Comparison of ENCODE assay signal across 29 cellular contexts in genomic region chr7:127208860-127209259, GRCh38. TPM values are rescaled to one million over a fixed set of nuclear protein-coding genes. Genes with fewer than 3 reads are reported as not detected.
DNase-seq lines count a peak whose midpoint lies in the region; ATAC-seq, FAIRE-seq and TF ChIP-seq lines count a peak whose summit lies in the region.
"Had no signal": no experiment of that assay in that cellular context is flagged by ENCODE, and none has a peak within 500 bp of the region (broad histone marks: within the 10 kb centered on the region; RNA-seq: fewer than 3 reads in every experiment).

No MANE protein-coding gene starts in this region.

- H3K4me3 Mint-ChIP-seq in natural killer cell: no peak overlapping the region
- no peak overlapping the region for H3K4me3 Mint-ChIP-seq in naive thymus-derived CD8-positive, alpha-beta T cell
- H3K4me3 Mint-ChIP-seq: CD14-positive monocyte; CD4-positive, alpha-beta memory T cell; CD4-positive, CD25-positive, alpha-beta regulatory T cell; CD8-positive, alpha-beta memory T cell had no signal

- no peaks in the 10 kb centered on the region for H3K36me3 Mint-ChIP-seq in natural killer cell
- H3K36me3 Mint-ChIP-seq in naive thymus-derived CD8-positive, alpha-beta T cell: peaks cover 0 to 4% (median 0%) of the 10 kb centered on the region in 3 donors
- H3K36me3 Mint-ChIP-seq: CD14-positive monocyte; CD4-positive, alpha-beta memory T cell; CD4-positive, CD25-positive, alpha-beta regulatory T cell; CD8-positive, alpha-beta memory T cell had no signal

- no peaks in the 10 kb centered on the region for H3K36me3 ChIP-seq in right atrium auricular region
- no peaks in the 10 kb centered on the region for H3K36me3 ChIP-seq in pancreas
- H3K36me3 ChIP-seq: BE2C, BLaER1 had no signal

- peaks cover 6 to 13% of the 10 kb centered on the region in 2 donors for H3K27me3 Mint-ChIP-seq in natural killer cell (ENCODE audit: low read depth in 2 of 2)
- peaks cover 15 to 48% (median 29%) of the 10 kb centered on the region in 5 donors for H3K27me3 Mint-ChIP-seq in naive thymus-derived CD8-positive, alpha-beta T cell

- H3K9me3 ChIP-seq in right atrium auricular region (no peaks in the 10 kb centered on the region), pancreas (no peaks in the 10 kb centered on the region)
- H3K9me3 ChIP-seq: BE2C, BLaER1 had no signal

- DNase-seq in Right ventricle myocardium superior (no peak), right atrium auricular region (ENCODE audit: low spot score) (no peak), left kidney (ENCODE audit: low read depth, low spot score) (peak; percentile 21), pancreas (no peak), natural killer cell (no peak)
- DNase-seq in naive thymus-derived CD8-positive, alpha-beta T cell: no peak
- DNase-seq: 8988T; BE2C; C1 segment of cervical spinal cord; CD4-positive, alpha-beta memory T cell; CD4-positive, CD25-positive, alpha-beta regulatory T cell; CD8-positive, alpha-beta memory T cell; COR-L47; DMS 273 treated with DMSO at 0.1 percent for 48 hours; DMS153; DMS53; DND-41; EL; GDM1 had no signal

- 33 to 45% methylated on average over 3 of the region's 3 CpGs for WGBS in pancreas, 2 donors

- H3K4me3 ChIP-seq in right atrium auricular region (no peak overlapping the region), pancreas (no peak overlapping the region)
- H3K4me3 ChIP-seq: BLaER1, GM12878 had no signal

- FAIRE-seq in pancreas (lab: Jason Lieb, UNC): no peak
- FAIRE-seq: A204.1, GM12878, GM12892, GM18507, GM19239 had no signal

- no peaks in the 10 kb centered on the region for H3K9me3 Mint-ChIP-seq in natural killer cell
- peaks cover 0 to 4% (median 0%) of the 10 kb centered on the region in 9 donors for H3K9me3 Mint-ChIP-seq in naive thymus-derived CD8-positive, alpha-beta T cell
- H3K9me3 Mint-ChIP-seq: CD4-positive, alpha-beta memory T cell; CD8-positive, alpha-beta memory T cell had no signal

- ATAC-seq in Right ventricle myocardium superior (ENCODE audit: poor library complexity) (peak; percentile 15), pancreas (peak; percentile 29 to 51 (median 36)), natural killer cell (no peak), HG03565 (IDR thresholded peaks at IDR 0.05; ENCODE audit: unreplicated experiment) (no peak)
- no peak for ATAC-seq in naive thymus-derived CD8-positive, alpha-beta T cell
- ATAC-seq: GM12878 had no signal

- no peak overlapping the region for H3K27ac Mint-ChIP-seq in natural killer cell
- no peak overlapping the region for H3K27ac Mint-ChIP-seq in naive thymus-derived CD8-positive, alpha-beta T cell
- H3K27ac Mint-ChIP-seq: CD4-positive, alpha-beta memory T cell; CD4-positive, CD25-positive, alpha-beta regulatory T cell; CD8-positive, alpha-beta memory T cell had no signal

- POLR2A ChIA-PET in naive thymus-derived CD8-positive, alpha-beta T cell (lab: Charles Lee): no interaction called here

- H3K27ac ChIP-seq in right atrium auricular region: no peak overlapping the region
- no peak overlapping the region for H3K27ac ChIP-seq in pancreas
- H3K27ac ChIP-seq: BLaER1 had no signal

- intact Hi-C loops in Right ventricle myocardium superior (cut with DNase I) (no loop called here), pancreas (cut with DNase I) (no loop called here), natural killer cell (cut with micrococcal nuclease) (no loop called here)

- H3K27me3 ChIP-seq in right atrium auricular region: no peaks in the 10 kb centered on the region
- H3K27me3 ChIP-seq in pancreas: no peaks in the 10 kb centered on the region
- H3K27me3 ChIP-seq: BE2C, BLaER1 had no signal

- TF ChIP-seq CTCF in right atrium auricular region (IDR thresholded peaks at IDR 0.05): no peak
- TF ChIP-seq CTCF in pancreas (IDR thresholded peaks at IDR 0.05): no peak
- TF ChIP-seq CTCF in natural killer cell (IDR thresholded peaks at IDR 0.05): no peak

- H3K4me1 ChIP-seq in right atrium auricular region (no peaks in the 10 kb centered on the region), pancreas (peaks cover 0 to 18% (median 0%) of the 10 kb centered on the region in 3 donors)
- H3K4me1 ChIP-seq: BE2C, BLaER1 had no signal

- no peaks in the 10 kb centered on the region for H3K4me1 Mint-ChIP-seq in natural killer cell
- H3K4me1 Mint-ChIP-seq in naive thymus-derived CD8-positive, alpha-beta T cell: no peaks in the 10 kb centered on the region
- H3K4me1 Mint-ChIP-seq: CD14-positive monocyte; CD4-positive, alpha-beta memory T cell; CD4-positive, CD25-positive, alpha-beta regulatory T cell; CD8-positive, alpha-beta memory T cell had no signal

RNA-seq across cellular contexts. Expression of gene GRM8, which starts 43.9 kb away (rescaled TPM):
- total RNA-seq in Right ventricle myocardium superior: not detected
- total RNA-seq in right atrium auricular region: not detected
- 1 to 10 TPM in 1 of 6 donors, under 1 TPM in 5; 0.41 to 1.2 (median 0.90) TPM for total RNA-seq in pancreas
- polyA plus RNA-seq in pancreas: under 1 TPM; 0.11 to 0.89 TPM
- not detected for total RNA-seq in natural killer cell
- not detected for total RNA-seq in naive thymus-derived CD8-positive, alpha-beta T cell
- polyA plus RNA-seq in naive thymus-derived CD8-positive, alpha-beta T cell: not detected
- total RNA-seq: CD4-positive, alpha-beta memory T cell; CD4-positive, CD25-positive, alpha-beta regulatory T cell; CD8-positive, alpha-beta memory T cell; G401 had no signal
- polyA plus RNA-seq: AG04450; CD14-positive monocyte; CD4-positive, alpha-beta memory T cell; CD4-positive, CD25-positive, alpha-beta regulatory T cell; CD8-positive, alpha-beta memory T cell had no signal

Comparison
In these comparisons a context has a peak if more than half of its experiments do, and no peak if none do; other contexts are left out.
1. ATAC-seq: peak in Right ventricle myocardium superior (single experiment) and pancreas (4 of 4); none in natural killer cell (0 of 3), HG03565 (single experiment) and naive thymus-derived CD8-positive, alpha-beta T cell (0 of 2).